In genomic region chr3:100982710-100983109, GRCh38 we compare ENCODE assay signal across 11 cellular contexts. TPM values are rescaled to one million over a fixed set of nuclear protein-coding genes. Genes with fewer than 3 reads are reported as not detected.
DNase-seq lines count a peak whose midpoint lies in the region; ATAC-seq, FAIRE-seq and TF ChIP-seq lines count a peak whose summit lies in the region.
"Had no signal": no experiment of that assay in that cellular context is flagged by ENCODE, and none has a peak within 500 bp of the region (broad histone marks: within the 10 kb centered on the region; RNA-seq: fewer than 3 reads in every experiment).

No MANE protein-coding gene starts in this region.

- H3K4me1 ChIP-seq in astrocyte (ENCODE audit: insufficient read depth, low read length): no peaks in the 10 kb centered on the region
- H3K4me1 ChIP-seq in osteoblast (ENCODE audit: insufficient read depth, low read length): peaks cover 52% of the 10 kb centered on the region
- no peaks in the 10 kb centered on the region for H3K4me1 ChIP-seq in aorta (ENCODE audit: control insufficient read depth in 1 of 2, insufficient read depth in 2 of 2, low read length in 2 of 2)

- FAIRE-seq in astrocyte (lab: Jason Lieb, UNC): peak; percentile 63

- H3K4me1 Mint-ChIP-seq in astrocyte (ENCODE audit: low read depth, unreplicated experiment): peaks cover 5% of the 10 kb centered on the region
- H3K4me1 Mint-ChIP-seq: stimulated activated naive CD8-positive, alpha-beta T cell treated with anti-CD3 and anti-CD28 coated beads, Interleukin-15, amount 100 ng/mL, for 72 hours had no signal

- H2AFZ ChIP-seq in astrocyte (ENCODE audit: low read depth, low read length) (peak overlapping the region; percentile 58), osteoblast (ENCODE audit: low read length) (peak overlapping the region; percentile 91)

- peak; percentile 81 for ATAC-seq in aorta (ENCODE audit: low FRiP score)
- ATAC-seq in GM18520 (IDR thresholded peaks at IDR 0.05; ENCODE audit: unreplicated experiment): no peak
- ATAC-seq: stimulated activated naive CD8-positive, alpha-beta T cell treated with anti-CD3 and anti-CD28 coated beads, Interleukin-15, amount 100 ng/mL, for 72 hours had no signal

- DNase-seq in astrocyte (ENCODE audit: low read depth): peak; percentile 49
- DNase-seq in globus pallidus (ENCODE audit: low spot score): peak; percentile 22
- no peak for DNase-seq in osteoblast (ENCODE audit: insufficient read length, low spot score, missing footprints)
- DNase-seq in aorta: peak; percentile 77 to 86
- DNase-seq in middle frontal gyrus (ENCODE audit: extremely low spot score, low spot score): no peak
- no peak for DNase-seq in OCI-M1 (lab: John Stamatoyannopoulos, UW)
- DNase-seq: activated T-cell treated with anti-CD3 and anti-CD28 coated beads, Interleukin-2, amount 50 U/mL, for 1 hour; NCI-H774; stimulated activated naive CD8-positive, alpha-beta T cell treated with anti-CD3 and anti-CD28 coated beads, Interleukin-15, amount 100 ng/mL, for 72 hours; T1000 had no signal

- H3K36me3 ChIP-seq in astrocyte (ENCODE audit: insufficient read depth, low read length) (no peaks in the 10 kb centered on the region), osteoblast (ENCODE audit: insufficient read depth, low read length) (peaks cover 8% of the 10 kb centered on the region), aorta (ENCODE audit: control insufficient read depth in 1 of 2, insufficient read depth in 2 of 2, low read length in 1 of 2) (no peaks in the 10 kb centered on the region)

- H3K9ac ChIP-seq in astrocyte (ENCODE audit: low read length): no peak overlapping the region

- no peak overlapping the region for H3K27ac Mint-ChIP-seq in astrocyte (ENCODE audit: unreplicated experiment)
- H3K27ac Mint-ChIP-seq: stimulated activated naive CD8-positive, alpha-beta T cell treated with anti-CD3 and anti-CD28 coated beads, Interleukin-15, amount 100 ng/mL, for 72 hours had no signal

- intact Hi-C loops in aorta (cut with DNase I): no loop called here

- no peaks in the 10 kb centered on the region for H4K20me1 ChIP-seq in astrocyte (ENCODE audit: insufficient read depth, low read length)
- no peaks in the 10 kb centered on the region for H4K20me1 ChIP-seq in osteoblast (ENCODE audit: insufficient read depth, low read length)

- H3K4me2 ChIP-seq in astrocyte (ENCODE audit: low read length): peak overlapping the region; percentile 42
- peak overlapping the region; percentile 84 for H3K4me2 ChIP-seq in osteoblast (ENCODE audit: insufficient read depth, low read length)

- H3K27me3 ChIP-seq in astrocyte (ENCODE audit: insufficient read depth, low read length): no peaks in the 10 kb centered on the region
- H3K27me3 ChIP-seq in osteoblast (ENCODE audit: insufficient read depth, low read length): no peaks in the 10 kb centered on the region
- H3K27me3 ChIP-seq in aorta (ENCODE audit: control insufficient read depth in 1 of 2, insufficient read depth in 2 of 2, low read length in 1 of 2): no peaks in the 10 kb centered on the region

- H3K4me3 Mint-ChIP-seq in astrocyte (ENCODE audit: unreplicated experiment): no peak overlapping the region
- H3K4me3 Mint-ChIP-seq: stimulated activated naive CD8-positive, alpha-beta T cell treated with anti-CD3 and anti-CD28 coated beads, Interleukin-15, amount 100 ng/mL, for 72 hours had no signal

- H3K79me2 ChIP-seq in astrocyte (ENCODE audit: insufficient read depth, low read length) (no peaks in the 10 kb centered on the region), osteoblast (ENCODE audit: insufficient read depth, low read length) (peaks cover 93% of the 10 kb centered on the region)

- H3K36me3 Mint-ChIP-seq in astrocyte (ENCODE audit: low read depth, unreplicated experiment): no peaks in the 10 kb centered on the region

- no peaks in the 10 kb centered on the region for H3K9me3 Mint-ChIP-seq in astrocyte (ENCODE audit: unreplicated experiment)
- H3K9me3 Mint-ChIP-seq: stimulated activated naive CD8-positive, alpha-beta T cell treated with anti-CD3 and anti-CD28 coated beads, Interleukin-15, amount 100 ng/mL, for 72 hours had no signal

- H3K27ac ChIP-seq in astrocyte (ENCODE audit: low read depth, low read length) (no peak overlapping the region), osteoblast (ENCODE audit: low read depth, low read length) (peak overlapping the region; percentile 85), aorta (ENCODE audit: low read depth in 1 of 2, low read length in 2 of 2) (peak overlapping the region; percentile 40 to 84)

- no peak for TF ChIP-seq CTCF in astrocyte (IDR thresholded peaks at IDR 0.05; ENCODE audit: insufficient read depth, low read depth, low read length)
- no peak for TF ChIP-seq CTCF in osteoblast (IDR thresholded peaks at IDR 0.05; ENCODE audit: extremely low read depth, low read depth, low read length)

- WGBS in aorta, 2 donors: 3 to 7% methylated on average over 4 of the region's 4 CpGs

- H3K4me3 ChIP-seq in astrocyte (ENCODE audit: insufficient read depth, low read depth, low read length): peak overlapping the region; percentile 16
- H3K4me3 ChIP-seq in osteoblast (ENCODE audit: insufficient read depth, low read length): peak overlapping the region; percentile 59
- H3K4me3 ChIP-seq in aorta (ENCODE audit: low read length in 2 of 2): peak overlapping the region in 1 of 2 donors; percentile 68

- peaks cover 3% of the 10 kb centered on the region for H3K27me3 Mint-ChIP-seq in astrocyte (ENCODE audit: low read depth, unreplicated experiment)
- H3K27me3 Mint-ChIP-seq: stimulated activated naive CD8-positive, alpha-beta T cell treated with anti-CD3 and anti-CD28 coated beads, Interleukin-15, amount 100 ng/mL, for 72 hours had no signal

- H3K9me3 ChIP-seq in astrocyte (ENCODE audit: insufficient read depth, low read depth, low read length) (no peaks in the 10 kb centered on the region), osteoblast (ENCODE audit: low read depth, low read length) (no peaks in the 10 kb centered on the region), aorta (ENCODE audit: control insufficient read depth, low read length) (no peaks in the 10 kb centered on the region)

RNA-seq across cellular contexts. Expression of gene ABI3BP, which starts 10.5 kb away (rescaled TPM):
- 1.1 and 2.1 TPM in 2 replicates for total RNA-seq in astrocyte
- total RNA-seq in osteoblast: 130 and 183 TPM in 2 replicates
- 100 to 1,000 TPM; 213 to 389 TPM for total RNA-seq in aorta
- polyA plus RNA-seq in aorta: 10 to 100 TPM in 1 of 2 donors, 1 to 10 TPM in 1; 4.6 to 15.8 TPM

Comparison
In these comparisons a context has a peak if more than half of its experiments do, and no peak if none do; other contexts are left out.
1. DNase-seq: peak in astrocyte (single experiment), globus pallidus (single experiment) and aorta (2 of 2); none in osteoblast (single experiment), middle frontal gyrus (single experiment) and OCI-M1 (single experiment).
2. RNA of gene ABI3BP, which starts 10.5 kb away (total RNA-seq): 213 to 389 TPM in aorta and 130 to 183 TPM in osteoblast; 1.1 to 2.1 TPM in astrocyte; every median in the first group is over 10 times any median in the second.